In the genomic region with DNA sequence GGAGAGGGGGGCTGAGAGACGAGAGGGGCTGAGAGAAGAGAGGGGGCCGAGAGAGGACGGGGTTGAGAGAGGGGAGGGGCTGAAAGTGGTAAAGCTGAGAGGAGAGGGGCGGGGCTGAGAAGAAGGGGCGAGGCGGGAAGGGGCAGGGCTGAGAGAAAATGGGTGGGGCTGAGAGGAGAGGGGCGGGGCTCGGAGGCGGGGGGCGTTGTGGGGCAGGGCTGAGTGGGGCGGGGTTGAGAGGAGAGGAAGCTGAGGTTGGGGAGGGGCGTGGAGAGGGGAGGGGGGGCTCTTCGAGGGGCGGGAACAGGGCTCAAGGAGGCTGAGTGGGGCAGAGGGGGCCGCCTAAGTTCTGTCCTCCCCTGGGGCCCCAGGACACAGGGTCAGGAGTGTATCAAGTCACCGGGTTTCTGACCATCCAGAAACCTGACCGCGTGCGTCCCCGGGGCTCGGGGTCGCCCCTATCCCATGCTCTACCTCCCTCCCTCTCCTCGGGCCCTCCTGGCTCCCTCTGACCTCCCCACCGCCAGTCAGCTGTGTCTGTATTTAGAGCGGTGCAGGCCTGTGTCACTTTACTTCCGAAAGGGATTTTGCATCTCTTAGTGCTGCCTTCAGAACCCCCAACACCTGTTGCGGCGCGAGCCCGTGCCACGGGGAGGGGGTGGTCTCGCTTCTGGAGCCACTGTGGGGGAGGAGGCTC, we compare ENCODE assay signal across 8 cellular contexts. TPM values are rescaled to one million over a fixed set of nuclear protein-coding genes. Genes with fewer than 3 reads are reported as not detected.
DNase-seq lines count a peak whose midpoint lies in the region; ATAC-seq and TF ChIP-seq lines count a peak whose summit lies in the region.

No MANE protein-coding gene starts in this region.

- peak overlapping the region; percentile 38 for H3K27ac ChIP-seq in cardiac muscle cell

- no peak for TF ChIP-seq CTCF in GM20000 (IDR thresholded peaks at IDR 0.05; ENCODE audit: extremely low read depth, missing control alignments)
- no peak for TF ChIP-seq CTCF in cardiac muscle cell (IDR thresholded peaks at IDR 0.05; ENCODE audit: low read depth, low read length)

- H3K36me3 ChIP-seq in cardiac muscle cell: no peaks in the 10 kb centered on the region

- H3K4me1 ChIP-seq in cardiac muscle cell (ENCODE audit: low read depth): peaks cover 5% of the 10 kb centered on the region

- ATAC-seq in HG02870 (IDR thresholded peaks at IDR 0.05; ENCODE audit: unreplicated experiment) (no peak), GM21360 (IDR thresholded peaks at IDR 0.05; ENCODE audit: unreplicated experiment) (no peak)

- no peaks in the 10 kb centered on the region for H3K27me3 ChIP-seq in cardiac muscle cell

- no peaks in the 10 kb centered on the region for H3K9me3 ChIP-seq in cardiac muscle cell (ENCODE audit: low read depth)

- DNase-seq in GM20000 (ENCODE audit: low spot score) (peak; percentile 88), NCI-H2196 treated with DMSO at 0.1 percent for 48 hours (lab: John Stamatoyannopoulos, UW; ENCODE audit: unreplicated experiment) (peak; percentile 30), cardiac muscle cell (ENCODE audit: low read depth in 1 of 2, low spot score in 1 of 2) (peak; percentile 53 to 92), SHP77 treated with DMSO at 0.1 percent for 48 hours (lab: John Stamatoyannopoulos, UW) (no peak)
- peak; percentile 2 for DNase-seq in activated CD8-positive, alpha-beta memory T cell treated with anti-CD3 and anti-CD28 coated beads, Interleukin-2, amount 50 U/mL, for 24 hours (ENCODE audit: extremely low read depth)
- DNase-seq in stimulated activated CD4-positive, alpha-beta T cell treated with anti-CD3 and anti-CD28 coated beads, Interleukin-2, amount 100 ng/mL, for 4 hours (ENCODE audit: low read depth): peak; percentile 22

- H3K4me3 ChIP-seq in cardiac muscle cell: peak overlapping the region; percentile 10

RNA-seq across cellular contexts. Expression of a gene that starts 38.6 kb away (rescaled TPM):
- 74.8 and 130 TPM in 2 replicates for total RNA-seq in cardiac muscle cell
- polyA plus RNA-seq in cardiac muscle cell: 10.5 and 23.0 TPM in 2 replicates

RNA-seq across cellular contexts. Expression of a gene that starts 41.2 kb away (rescaled TPM):
- total RNA-seq in cardiac muscle cell: 2.2 and 18.1 TPM in 2 replicates
- polyA plus RNA-seq in cardiac muscle cell: 5.1 and 18.7 TPM in 2 replicates

RNA-seq across cellular contexts. Expression of a gene that starts 58.3 kb away (rescaled TPM):
- total RNA-seq in cardiac muscle cell: 0.49 and 0.66 TPM in 2 replicates
- 0.54 and 0.68 TPM in 2 replicates for polyA plus RNA-seq in cardiac muscle cell
